1 cellular context compared by ENCODE assay signal in the genomic region with DNA sequence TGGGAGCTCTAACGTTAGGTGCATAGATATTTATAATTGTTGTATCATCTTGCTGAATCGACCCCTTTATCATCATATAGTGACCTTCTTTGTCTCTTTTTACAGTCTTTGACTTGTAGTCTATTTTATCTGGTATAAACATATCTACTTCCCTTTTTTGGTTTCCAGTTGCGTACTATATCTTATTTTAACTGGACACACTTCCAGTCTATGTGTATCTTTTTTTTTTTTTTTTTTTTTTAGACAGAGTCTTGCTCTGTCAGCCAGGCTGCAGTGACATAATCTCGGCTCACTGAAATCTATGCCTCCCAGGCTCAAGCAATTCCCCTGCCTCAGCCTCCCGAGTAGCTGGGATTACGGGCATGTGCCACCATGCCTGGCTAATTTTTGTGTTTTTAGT.
TF ChIP-seq lines count a peak whose summit lies in the region.

No MANE protein-coding gene starts in this region.

TF ChIP-seq in GM12878, 131 proteins besides CTCF, POLR2A, EP300 and RAD21 (continued from another document):
- TF ChIP-seq, protein P1, sequence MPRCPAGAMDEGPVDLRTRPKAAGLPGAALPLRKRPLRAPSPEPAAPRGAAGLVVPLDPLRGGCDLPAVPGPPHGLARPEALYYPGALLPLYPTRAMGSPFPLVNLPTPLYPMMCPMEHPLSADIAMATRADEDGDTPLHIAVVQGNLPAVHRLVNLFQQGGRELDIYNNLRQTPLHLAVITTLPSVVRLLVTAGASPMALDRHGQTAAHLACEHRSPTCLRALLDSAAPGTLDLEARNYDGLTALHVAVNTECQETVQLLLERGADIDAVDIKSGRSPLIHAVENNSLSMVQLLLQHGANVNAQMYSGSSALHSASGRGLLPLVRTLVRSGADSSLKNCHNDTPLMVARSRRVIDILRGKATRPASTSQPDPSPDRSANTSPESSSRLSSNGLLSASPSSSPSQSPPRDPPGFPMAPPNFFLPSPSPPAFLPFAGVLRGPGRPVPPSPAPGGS (IDR thresholded peaks at IDR 0.05; ENCODE audit: borderline replicate concordance, insufficient read depth, low read depth, low read length, poor library complexity, severe bottlenecking): no peak
